Comparison of ENCODE assay signal across 19 cellular contexts in the genomic region with DNA sequence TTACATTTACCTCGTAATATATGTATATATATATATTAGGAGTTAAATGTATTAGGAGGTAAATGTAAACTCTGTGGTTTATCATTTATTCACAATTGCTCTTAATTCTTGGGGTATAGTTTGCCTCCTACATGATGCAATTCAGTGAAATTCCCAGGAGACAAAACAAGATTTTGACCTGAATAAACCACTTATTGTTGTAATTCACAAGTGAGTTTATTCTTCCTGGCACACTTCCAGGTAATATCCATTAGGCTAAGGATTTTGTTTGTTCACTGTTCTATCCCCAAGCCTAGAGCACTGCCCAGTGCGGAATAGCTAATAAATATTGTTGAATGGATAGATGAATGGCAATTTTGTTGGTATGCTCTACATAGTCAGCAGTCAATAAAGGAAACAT. TPM values are rescaled to one million over a fixed set of nuclear protein-coding genes. Genes with fewer than 3 reads are reported as not detected.
DNase-seq lines count a peak whose midpoint lies in the region; TF ChIP-seq lines count a peak whose summit lies in the region.
"Had no signal": no experiment of that assay in that cellular context is flagged by ENCODE, and none has a peak within 500 bp of the region (broad histone marks: within the 10 kb centered on the region; RNA-seq: fewer than 3 reads in every experiment).

No MANE protein-coding gene starts in this region.

- peaks cover 6% of the 10 kb centered on the region for H3K9me3 Mint-ChIP-seq in glutamatergic neuron (ENCODE audit: unreplicated experiment)
- H3K9me3 Mint-ChIP-seq in activated CD4-positive, alpha-beta memory T cell treated with anti-CD3 and anti-CD28 coated beads, Interleukin-2, amount 10 ng/mL, durations not matched to agents 7 days and 5 days: no peaks in the 10 kb centered on the region
- H3K9me3 Mint-ChIP-seq: activated CD4-positive, alpha-beta memory T cell treated with anti-CD3 and anti-CD28 coated beads for 36 hours; naive B cell had no signal

- peaks cover 2% of the 10 kb centered on the region for H3K27me3 Mint-ChIP-seq in glutamatergic neuron (ENCODE audit: unreplicated experiment)
- H3K27me3 Mint-ChIP-seq in activated CD4-positive, alpha-beta memory T cell treated with anti-CD3 and anti-CD28 coated beads, Interleukin-2, amount 10 ng/mL, durations not matched to agents 7 days and 5 days: no peaks in the 10 kb centered on the region
- H3K27me3 Mint-ChIP-seq: activated CD4-positive, alpha-beta memory T cell treated with anti-CD3 and anti-CD28 coated beads for 36 hours; naive B cell had no signal

- no peak for TF ChIP-seq CTCF in glutamatergic neuron (IDR thresholded peaks at IDR 0.05; ENCODE audit: partially characterized antibody, unreplicated experiment)

- no peaks in the 10 kb centered on the region for H3K36me3 Mint-ChIP-seq in glutamatergic neuron (ENCODE audit: unreplicated experiment)
- peaks cover 45% of the 10 kb centered on the region for H3K36me3 Mint-ChIP-seq in activated CD4-positive, alpha-beta memory T cell treated with anti-CD3 and anti-CD28 coated beads, Interleukin-2, amount 10 ng/mL, durations not matched to agents 7 days and 5 days (ENCODE audit: low read depth)

- DNase-seq in DMS79 (lab: John Stamatoyannopoulos, UW) (peak; percentile 62), NCI-H1105 treated with DMSO at 0.1 percent for 48 hours (lab: John Stamatoyannopoulos, UW) (peak; percentile 65), RPMI7951 (ENCODE audit: low read depth) (peak; percentile 1), glutamatergic neuron (no peak), hypothalamus (lab: John Stamatoyannopoulos, UW) (no peak)
- no peak for DNase-seq in stimulated activated CD4-positive, alpha-beta T cell treated with anti-CD3 and anti-CD28 coated beads, Interleukin-4, amount 100 ng/mL, for 24 hours
- no peak for DNase-seq in activated CD4-positive, alpha-beta memory T cell treated with anti-CD3 and anti-CD28 coated beads, Interleukin-2, amount 10 ng/mL, durations not matched to agents 7 days and 5 days
- DNase-seq: activated CD4-positive, alpha-beta memory T cell treated with anti-CD3 and anti-CD28 coated beads for 36 hours; heart left ventricle; naive B cell; NCI-H2107; stimulated activated CD4-positive, alpha-beta T cell treated with anti-CD3 and anti-CD28 coated beads, Interleukin-4, amount 100 ng/mL, for 1 hour; T-helper 1 cell had no signal

- peaks cover 24% of the 10 kb centered on the region for H3K4me1 Mint-ChIP-seq in glutamatergic neuron (ENCODE audit: low read depth, unreplicated experiment)
- peaks cover 40% of the 10 kb centered on the region for H3K4me1 Mint-ChIP-seq in activated CD4-positive, alpha-beta memory T cell treated with anti-CD3 and anti-CD28 coated beads, Interleukin-2, amount 10 ng/mL, durations not matched to agents 7 days and 5 days

- peak overlapping the region; percentile 56 for H3K4me3 Mint-ChIP-seq in glutamatergic neuron (ENCODE audit: unreplicated experiment)
- H3K4me3 Mint-ChIP-seq in activated CD4-positive, alpha-beta memory T cell treated with anti-CD3 and anti-CD28 coated beads, Interleukin-2, amount 10 ng/mL, durations not matched to agents 7 days and 5 days: no peak overlapping the region
- H3K4me3 Mint-ChIP-seq: activated CD4-positive, alpha-beta memory T cell treated with anti-CD3 and anti-CD28 coated beads for 36 hours had no signal

- CTCF ChIA-PET in activated CD4-positive, alpha-beta memory T cell treated with anti-CD3 and anti-CD28 coated beads, Interleukin-2, amount 10 ng/mL, durations not matched to agents 7 days and 5 days (lab: Charles Lee): no interaction called here

- no peak overlapping the region for H3K27ac Mint-ChIP-seq in glutamatergic neuron (ENCODE audit: unreplicated experiment)
- no peak overlapping the region for H3K27ac Mint-ChIP-seq in activated CD4-positive, alpha-beta memory T cell treated with anti-CD3 and anti-CD28 coated beads, Interleukin-2, amount 10 ng/mL, durations not matched to agents 7 days and 5 days
- H3K27ac Mint-ChIP-seq: activated CD4-positive, alpha-beta memory T cell treated with anti-CD3 and anti-CD28 coated beads for 36 hours; naive B cell had no signal

- POLR2A ChIA-PET in activated CD4-positive, alpha-beta memory T cell treated with anti-CD3 and anti-CD28 coated beads, Interleukin-2, amount 10 ng/mL, durations not matched to agents 7 days and 5 days (lab: Charles Lee): interaction anchor here (0.6 kb wide), 1 partner anchor 484 kb away, joined by 4 read pairs; no protein-coding TSS in a partner anchor

RNA-seq across cellular contexts. Expression of a gene that starts 3.0 kb away (rescaled TPM):
- 7.9 and 10.2 TPM in 2 replicates for total RNA-seq in RPMI7951 (2014; rRNA removed; shearing (Covaris generic))
- total RNA-seq in glutamatergic neuron (ENCODE audit: unreplicated experiment): 12.0 TPM
- 1 to 10 TPM; 8.3 TPM for total RNA-seq in activated CD4-positive, alpha-beta memory T cell treated with anti-CD3 and anti-CD28 coated beads, Interleukin-2, amount 10 ng/mL, durations not matched to agents 7 days and 5 days

RNA-seq across cellular contexts. Expression of a gene that starts 12.7 kb away (rescaled TPM):
- total RNA-seq in RPMI7951 (2014; rRNA removed; shearing (Covaris generic)): not detected in 2 replicates
- not detected for total RNA-seq in glutamatergic neuron (ENCODE audit: unreplicated experiment)
- not detected for total RNA-seq in activated CD4-positive, alpha-beta memory T cell treated with anti-CD3 and anti-CD28 coated beads, Interleukin-2, amount 10 ng/mL, durations not matched to agents 7 days and 5 days
- total RNA-seq: activated CD4-positive, alpha-beta memory T cell treated with anti-CD3 and anti-CD28 coated beads for 36 hours; bronchial epithelial cell; dermis microvascular lymphatic vessel endothelial cell; heart left ventricle; LHCN-M2; lung; skeletal muscle tissue; temporal lobe had no signal

RNA-seq across cellular contexts. Expression of a gene that starts 39.6 kb away (rescaled TPM):
- total RNA-seq in RPMI7951 (2014; rRNA removed; shearing (Covaris generic)): 0.60 and 0.98 TPM in 2 replicates
- total RNA-seq in glutamatergic neuron (ENCODE audit: unreplicated experiment): 5.1 TPM
- 1 to 10 TPM; 1.6 to 1.7 TPM for total RNA-seq in activated CD4-positive, alpha-beta memory T cell treated with anti-CD3 and anti-CD28 coated beads, Interleukin-2, amount 10 ng/mL, durations not matched to agents 7 days and 5 days

Comparison
In these comparisons a context has a peak if more than half of its experiments do, and no peak if none do; other contexts are left out.
1. DNase-seq: peak in DMS79 (single experiment), NCI-H1105 treated with DMSO at 0.1 percent for 48 hours (single experiment) and RPMI7951 (single experiment); none in glutamatergic neuron (single experiment), stimulated activated CD4-positive, alpha-beta T cell treated with anti-CD3 and anti-CD28 coated beads, Interleukin-4, amount 100 ng/mL, for 24 hours (single experiment), hypothalamus (0 of 51) and activated CD4-positive, alpha-beta memory T cell treated with anti-CD3 and anti-CD28 coated beads, Interleukin-2, amount 10 ng/mL, durations not matched to agents 7 days and 5 days (single experiment).